2 cellular contexts compared by ENCODE assay signal in genomic region chr2:236169741-236170654, GRCh38.
TF ChIP-seq lines count a peak whose summit lies in the region.

No MANE protein-coding gene starts in this region.

TF ChIP-seq in SK-N-SH, 30 proteins besides CTCF, POLR2A, EP300 and RAD21 (continued from another document):
- no peak for TF ChIP-seq TAF1 (IDR thresholded peaks at IDR 0.05; ENCODE audit: borderline replicate concordance, low read depth, low read length)
- no peak for TF ChIP-seq ELF1 (IDR thresholded peaks at IDR 0.05)
- TF ChIP-seq YY1 (IDR thresholded peaks at IDR 0.05; ENCODE audit: low read depth), result no peak
- no peak for TF ChIP-seq SIN3A (IDR thresholded peaks at IDR 0.05; ENCODE audit: borderline replicate concordance, low read depth, low read length)
- no peak for TF ChIP-seq USF1 (IDR thresholded peaks at IDR 0.05; ENCODE audit: borderline replicate concordance, low read depth)

TF ChIP-seq in K562, 482 proteins besides CTCF, POLR2A, EP300 and RAD21 (continued from another document):
- TF ChIP-seq ZNF407 (IDR thresholded peaks at IDR 0.05; ENCODE audit: low read depth) (no peak), TAF7 (tag; IDR thresholded peaks at IDR 0.05) (no peak), CEBPB (tag; IDR thresholded peaks at IDR 0.05) (no peak), MAFF (IDR thresholded peaks at IDR 0.05; ENCODE audit: low read length) (no peak), ZNF408 (CRISPR knock-in tag; IDR thresholded peaks at IDR 0.05; ENCODE audit: low read depth) (no peak), JUNB (CRISPR knock-in tag; conservative IDR thresholded peaks at IDR 0.05) (no peak), SRSF1 (IDR thresholded peaks at IDR 0.05; ENCODE audit: low read depth, low read length) (no peak), ETV6 (IDR thresholded peaks at IDR 0.05; ENCODE audit: borderline replicate concordance in 1 of 2, low read depth in 2 of 2, low read length in 1 of 2) (no peak), ETV6 (CRISPR knock-in tag; IDR thresholded peaks at IDR 0.05; ENCODE audit: borderline replicate concordance) (no peak), GTF2A2 (tag; IDR thresholded peaks at IDR 0.05) (no peak), HMGN3 (IDR thresholded peaks at IDR 0.05; ENCODE audit: borderline replicate concordance, extremely low read depth, insufficient read length, low read depth, low read length) (no peak), STAG1 (CRISPR knock-in tag; IDR thresholded peaks at IDR 0.05; ENCODE audit: borderline replicate concordance) (no peak), ZNF197 (CRISPR knock-in tag; IDR thresholded peaks at IDR 0.05; ENCODE audit: low read depth) (no peak), HNRNPH1 (optimal IDR thresholded peaks at IDR 0.05; ENCODE audit: low read depth, low read length) (no peak), AFF1 (IDR thresholded peaks at IDR 0.05; ENCODE audit: low read depth in 1 of 2, partially characterized antibody in 2 of 2) (no peak), RBM25 (IDR thresholded peaks at IDR 0.05; ENCODE audit: low read depth, low read length, severe bottlenecking) (no peak)
